ENCODE assay signal across 24 cellular contexts in genomic region chr14:89067293-89067972, GRCh38.
DNase-seq lines count a peak whose midpoint lies in the region; ATAC-seq lines count a peak whose summit lies in the region.
"Had no signal": no experiment of that assay in that cellular context is flagged by ENCODE, and none has a peak within 500 bp of the region (broad histone marks: within the 10 kb centered on the region; RNA-seq: fewer than 3 reads in every experiment).

No MANE protein-coding gene starts in this region.

- peak; percentile 80 to 98 for ATAC-seq in activated naive CD4-positive, alpha-beta T cell treated with anti-CD3 and anti-CD28 coated beads, Interleukin-2, amount 50 U/mL, for 72 hours
- ATAC-seq in central memory CD8-positive, alpha-beta T cell (replicated peaks; ENCODE audit: extremely low read depth, poor library complexity, severe bottlenecking), result peak; percentile 82
- peak; percentile 99 for ATAC-seq in stimulated activated effector memory CD8-positive, alpha-beta T cell treated with anti-CD3 and anti-CD28 coated beads, Interleukin-12 subunit alpha, Interleukin-12 subunit beta, amount 100 ng/mL, for 72 hours
- no peak for ATAC-seq in HG02798 (IDR thresholded peaks at IDR 0.05; ENCODE audit: poor library complexity, unreplicated experiment)

- DNase-seq in activated naive CD4-positive, alpha-beta T cell treated with anti-CD3 and anti-CD28 coated beads, Interleukin-2, amount 50 U/mL, for 72 hours (ENCODE audit: low spot score in 2 of 2), result no peak
- DNase-seq in activated naive CD4-positive, alpha-beta T cell treated with anti-CD3 and anti-CD28 coated beads for 36 hours, result no peak
- peak in 1 of 2 donors; percentile 13 for DNase-seq in central memory CD8-positive, alpha-beta T cell (ENCODE audit: low spot score in 2 of 2)
- peak; percentile 7 to 55 for DNase-seq in stimulated activated effector memory CD8-positive, alpha-beta T cell treated with anti-CD3 and anti-CD28 coated beads, Interleukin-12 subunit alpha, Interleukin-12 subunit beta, amount 100 ng/mL, for 72 hours (ENCODE audit: low spot score in 2 of 2)
- DNase-seq in hepatic stellate cell (ENCODE audit: low spot score), result no peak
- no peak for DNase-seq in DMS114 treated with DMSO at 0.1 percent for 48 hours (lab: John Stamatoyannopoulos, UW; ENCODE audit: unreplicated experiment)
- DNase-seq: brain microvascular endothelial cell, Caco-2, hippocampal formation, kidney, NCI-H1417, NCI-H2171, NCI-H526 treated with DMSO at 0.1 percent for 48 hours, OCI-M1, ovary, SIG-M5, sigmoid colon, transverse colon had no signal

- H3K4me1 Mint-ChIP-seq in activated naive CD4-positive, alpha-beta T cell treated with anti-CD3 and anti-CD28 coated beads for 36 hours (ENCODE audit: low read depth), result no peaks in the 10 kb centered on the region
- peaks cover 25% of the 10 kb centered on the region for H3K4me1 Mint-ChIP-seq in central memory CD8-positive, alpha-beta T cell
- H3K4me1 Mint-ChIP-seq in stimulated activated effector memory CD8-positive, alpha-beta T cell treated with anti-CD3 and anti-CD28 coated beads, Interleukin-12 subunit alpha, Interleukin-12 subunit beta, amount 100 ng/mL, for 72 hours, result peaks cover 24% of the 10 kb centered on the region

- H3K27me3 Mint-ChIP-seq in activated naive CD4-positive, alpha-beta T cell treated with anti-CD3 and anti-CD28 coated beads for 36 hours (ENCODE audit: low read depth), result no peaks in the 10 kb centered on the region
- peaks cover 56% of the 10 kb centered on the region for H3K27me3 Mint-ChIP-seq in central memory CD8-positive, alpha-beta T cell

- intact Hi-C loops in activated naive CD4-positive, alpha-beta T cell treated with anti-CD3 and anti-CD28 coated beads for 36 hours (cut with micrococcal nuclease), result no loop called here

- CTCF ChIA-PET in activated naive CD4-positive, alpha-beta T cell treated with anti-CD3 and anti-CD28 coated beads for 36 hours (lab: Charles Lee), result no interaction called here

- no peaks in the 10 kb centered on the region for H3K36me3 ChIP-seq in KOPT-K1 (ENCODE audit: insufficient read depth, low read length)
- H3K36me3 ChIP-seq: brain microvascular endothelial cell, ovary, sigmoid colon, transverse colon had no signal

- H3K9me3 Mint-ChIP-seq in activated naive CD4-positive, alpha-beta T cell treated with anti-CD3 and anti-CD28 coated beads, Interleukin-2, amount 50 U/mL, for 72 hours, result no peaks in the 10 kb centered on the region
- H3K9me3 Mint-ChIP-seq in activated naive CD4-positive, alpha-beta T cell treated with anti-CD3 and anti-CD28 coated beads for 36 hours, result no peaks in the 10 kb centered on the region
- no peaks in the 10 kb centered on the region for H3K9me3 Mint-ChIP-seq in central memory CD8-positive, alpha-beta T cell
- H3K9me3 Mint-ChIP-seq in stimulated activated effector memory CD8-positive, alpha-beta T cell treated with anti-CD3 and anti-CD28 coated beads, Interleukin-12 subunit alpha, Interleukin-12 subunit beta, amount 100 ng/mL, for 72 hours, result peaks cover 3% of the 10 kb centered on the region
- H3K9me3 Mint-ChIP-seq: dendritic cell treated with granulocyte-macrophage colony-stimulating factor and Interleukin-4, amounts not matched to agents 40 ng/mL and 50 ng/mL, for 4 days; stimulated activated naive CD8-positive, alpha-beta T cell treated with anti-CD3 and anti-CD28 coated beads, Interleukin-15, Interleukin-2, amounts not matched to agents 100 ng/mL and 50 ng/mL, for 24 hours; T-helper 1 cell treated with Interleukin-12 subunit alpha and Interleukin-12 subunit beta and Interleukin-4 antibody, amounts not matched to agents 30 μg/mL and 1 μg/mL, for 36 hours had no signal

- H3K9me3 ChIP-seq in KOPT-K1 (ENCODE audit: insufficient read depth, low read length, poor library complexity, severe bottlenecking), result no peaks in the 10 kb centered on the region
- H3K9me3 ChIP-seq: Caco-2, ovary, sigmoid colon, transverse colon had no signal

- no peak overlapping the region for H3K4me3 Mint-ChIP-seq in activated naive CD4-positive, alpha-beta T cell treated with anti-CD3 and anti-CD28 coated beads for 36 hours
- peak overlapping the region; percentile 37 for H3K4me3 Mint-ChIP-seq in central memory CD8-positive, alpha-beta T cell
- no peak overlapping the region for H3K4me3 Mint-ChIP-seq in stimulated activated effector memory CD8-positive, alpha-beta T cell treated with anti-CD3 and anti-CD28 coated beads, Interleukin-12 subunit alpha, Interleukin-12 subunit beta, amount 100 ng/mL, for 72 hours
- H3K4me3 Mint-ChIP-seq: dendritic cell treated with granulocyte-macrophage colony-stimulating factor and Interleukin-4, amounts not matched to agents 40 ng/mL and 50 ng/mL, for 4 days; stimulated activated naive CD8-positive, alpha-beta T cell treated with anti-CD3 and anti-CD28 coated beads, Interleukin-15, Interleukin-2, amounts not matched to agents 100 ng/mL and 50 ng/mL, for 24 hours; T-helper 1 cell treated with Interleukin-12 subunit alpha and Interleukin-12 subunit beta and Interleukin-4 antibody, amounts not matched to agents 30 μg/mL and 1 μg/mL, for 36 hours had no signal

- H3K27ac ChIP-seq in KOPT-K1 (ENCODE audit: low read depth, low read length, poor library complexity, severe bottlenecking), result peak overlapping the region; percentile 53
- H3K27ac ChIP-seq: brain microvascular endothelial cell, ovary, sigmoid colon, transverse colon, VCaP had no signal

- no peaks in the 10 kb centered on the region for H3K36me3 Mint-ChIP-seq in activated naive CD4-positive, alpha-beta T cell treated with anti-CD3 and anti-CD28 coated beads, Interleukin-2, amount 50 U/mL, for 72 hours
- no peaks in the 10 kb centered on the region for H3K36me3 Mint-ChIP-seq in activated naive CD4-positive, alpha-beta T cell treated with anti-CD3 and anti-CD28 coated beads for 36 hours (ENCODE audit: low read depth)
- H3K36me3 Mint-ChIP-seq in central memory CD8-positive, alpha-beta T cell (ENCODE audit: insufficient read depth), result peaks cover 2% of the 10 kb centered on the region
- no peaks in the 10 kb centered on the region for H3K36me3 Mint-ChIP-seq in stimulated activated effector memory CD8-positive, alpha-beta T cell treated with anti-CD3 and anti-CD28 coated beads, Interleukin-12 subunit alpha, Interleukin-12 subunit beta, amount 100 ng/mL, for 72 hours

- H3K27ac Mint-ChIP-seq in activated naive CD4-positive, alpha-beta T cell treated with anti-CD3 and anti-CD28 coated beads, Interleukin-2, amount 50 U/mL, for 72 hours, result no peak overlapping the region
- H3K27ac Mint-ChIP-seq in activated naive CD4-positive, alpha-beta T cell treated with anti-CD3 and anti-CD28 coated beads for 36 hours, result no peak overlapping the region
- peak overlapping the region; percentile 24 for H3K27ac Mint-ChIP-seq in central memory CD8-positive, alpha-beta T cell (ENCODE audit: low read depth)
- H3K27ac Mint-ChIP-seq in stimulated activated effector memory CD8-positive, alpha-beta T cell treated with anti-CD3 and anti-CD28 coated beads, Interleukin-12 subunit alpha, Interleukin-12 subunit beta, amount 100 ng/mL, for 72 hours, result peak overlapping the region; percentile 43
- H3K27ac Mint-ChIP-seq: dendritic cell treated with granulocyte-macrophage colony-stimulating factor and Interleukin-4, amounts not matched to agents 40 ng/mL and 50 ng/mL, for 4 days; stimulated activated naive CD8-positive, alpha-beta T cell treated with anti-CD3 and anti-CD28 coated beads, Interleukin-15, Interleukin-2, amounts not matched to agents 100 ng/mL and 50 ng/mL, for 24 hours; T-helper 1 cell treated with Interleukin-12 subunit alpha and Interleukin-12 subunit beta and Interleukin-4 antibody, amounts not matched to agents 30 μg/mL and 1 μg/mL, for 36 hours had no signal

Comparison
In these comparisons a context has a peak if more than half of its experiments do, and no peak if none do; other contexts are left out.
1. DNase-seq: peak in stimulated activated effector memory CD8-positive, alpha-beta T cell treated with anti-CD3 and anti-CD28 coated beads, Interleukin-12 subunit alpha, Interleukin-12 subunit beta, amount 100 ng/mL, for 72 hours (2 of 2); none in activated naive CD4-positive, alpha-beta T cell treated with anti-CD3 and anti-CD28 coated beads, Interleukin-2, amount 50 U/mL, for 72 hours (0 of 2), activated naive CD4-positive, alpha-beta T cell treated with anti-CD3 and anti-CD28 coated beads for 36 hours (single experiment), hepatic stellate cell (single experiment) and DMS114 treated with DMSO at 0.1 percent for 48 hours (single experiment).
2. H3K27ac Mint-ChIP-seq: peak in central memory CD8-positive, alpha-beta T cell (single experiment) and stimulated activated effector memory CD8-positive, alpha-beta T cell treated with anti-CD3 and anti-CD28 coated beads, Interleukin-12 subunit alpha, Interleukin-12 subunit beta, amount 100 ng/mL, for 72 hours (single experiment); none in activated naive CD4-positive, alpha-beta T cell treated with anti-CD3 and anti-CD28 coated beads, Interleukin-2, amount 50 U/mL, for 72 hours (0 of 2) and activated naive CD4-positive, alpha-beta T cell treated with anti-CD3 and anti-CD28 coated beads for 36 hours (single experiment).